Comparison of ENCODE assay signal across 1 cellular context in the genomic region with DNA sequence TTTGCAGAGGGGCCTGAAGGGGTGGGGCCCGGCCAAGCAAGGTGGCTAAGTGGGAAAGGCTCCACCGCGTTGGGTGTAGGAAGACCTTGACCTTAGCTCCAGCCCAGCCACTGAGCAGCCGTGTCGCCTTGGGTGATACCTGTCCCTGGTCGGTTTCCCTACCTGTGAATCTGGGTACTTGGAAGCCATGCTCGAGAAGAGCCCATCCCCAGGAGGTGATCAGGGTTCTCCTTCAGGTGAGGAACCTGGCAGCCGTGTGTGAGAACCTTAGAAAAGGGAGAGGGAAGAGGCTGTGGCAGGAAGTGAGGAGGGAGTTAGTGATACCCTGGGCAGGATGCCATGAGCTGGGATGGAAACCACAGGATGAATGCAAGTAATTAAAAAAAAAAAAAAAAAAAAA.
TF ChIP-seq lines count a peak whose summit lies in the region.

No MANE protein-coding gene starts in this region.

TF ChIP-seq in HCT116, 20 proteins besides CTCF, POLR2A, EP300 and RAD21 (continued from another document):
- TF ChIP-seq ZBTB33 (IDR thresholded peaks at IDR 0.05; ENCODE audit: extremely low read depth, insufficient replicate concordance, low read length) = no peak
- TF ChIP-seq ZNF274 (IDR thresholded peaks at IDR 0.05; ENCODE audit: low read depth, low read length) = no peak
- TF ChIP-seq, protein P1, sequence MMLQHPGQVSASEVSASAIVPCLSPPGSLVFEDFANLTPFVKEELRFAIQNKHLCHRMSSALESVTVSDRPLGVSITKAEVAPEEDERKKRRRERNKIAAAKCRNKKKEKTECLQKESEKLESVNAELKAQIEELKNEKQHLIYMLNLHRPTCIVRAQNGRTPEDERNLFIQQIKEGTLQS (IDR thresholded peaks at IDR 0.05) = no peak
